ENCODE assay signal across 1 cellular context in the genomic region with DNA sequence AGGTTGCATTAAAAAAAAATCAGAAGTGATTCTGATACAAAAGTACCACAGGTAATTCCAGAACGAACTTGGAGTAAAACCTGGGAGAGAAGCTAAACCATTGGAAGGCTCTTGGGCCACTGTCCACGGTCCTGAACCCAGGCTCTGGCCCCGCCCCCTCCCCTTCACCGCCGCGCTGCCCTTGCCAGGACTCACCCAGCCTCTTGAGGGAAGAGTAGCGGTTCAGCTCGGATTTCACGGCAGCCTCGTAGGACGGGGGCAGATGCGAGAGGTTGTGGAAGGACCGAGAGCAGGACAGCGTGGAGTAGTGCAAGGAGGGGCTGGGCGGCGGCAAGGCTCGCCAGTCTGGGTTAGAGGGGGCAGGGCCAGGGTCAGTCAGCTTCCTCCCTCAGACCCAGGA.
TF ChIP-seq lines count a peak whose summit lies in the region.

No MANE protein-coding gene starts in this region.

TF ChIP-seq in HepG2, 621 proteins besides CTCF, POLR2A, EP300 and RAD21 (continued from another document and continues in another):
- TF ChIP-seq, protein P1, sequence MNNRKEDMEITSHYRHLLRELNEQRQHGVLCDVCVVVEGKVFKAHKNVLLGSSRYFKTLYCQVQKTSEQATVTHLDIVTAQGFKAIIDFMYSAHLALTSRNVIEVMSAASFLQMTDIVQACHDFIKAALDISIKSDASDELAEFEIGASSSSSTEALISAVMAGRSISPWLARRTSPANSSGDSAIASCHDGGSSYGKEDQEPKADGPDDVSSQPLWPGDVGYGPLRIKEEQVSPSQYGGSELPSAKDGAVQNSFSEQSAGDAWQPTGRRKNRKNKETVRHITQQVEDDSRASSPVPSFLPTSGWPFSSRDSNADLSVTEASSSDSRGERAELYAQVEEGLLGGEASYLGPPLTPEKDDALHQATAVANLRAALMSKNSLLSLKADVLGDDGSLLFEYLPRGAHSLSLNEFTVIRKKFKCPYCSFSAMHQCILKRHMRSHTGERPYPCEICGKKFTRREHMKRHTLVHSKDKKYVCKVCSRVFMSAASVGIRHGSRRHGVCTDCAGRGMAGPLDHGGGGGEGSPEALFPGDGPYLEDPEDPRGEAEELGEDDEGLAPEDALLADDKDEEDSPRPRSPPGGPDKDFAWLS (CRISPR knock-in tag; IDR thresholded peaks at IDR 0.05; ENCODE audit: borderline replicate concordance): no peak
- TF ChIP-seq ASH2L (IDR thresholded peaks at IDR 0.05; ENCODE audit: insufficient read length, low read depth, low read length) (no peak), RFX1 (IDR thresholded peaks at IDR 0.05) (no peak), ZNF20 (CRISPR knock-in tag; IDR thresholded peaks at IDR 0.05) (no peak), ZNF468 (CRISPR knock-in tag; IDR thresholded peaks at IDR 0.05) (no peak), CREB1 (IDR thresholded peaks at IDR 0.05) (no peak), CREB1 (CRISPR knock-in tag; IDR thresholded peaks at IDR 0.05) (no peak), ZNF12 (CRISPR knock-in tag; IDR thresholded peaks at IDR 0.05) (peak; percentile 75; the same call in 1 of the 2 replicates), ZSCAN20 (CRISPR knock-in tag; IDR thresholded peaks at IDR 0.05; ENCODE audit: borderline replicate concordance) (no peak), RBAK (CRISPR knock-in tag; IDR thresholded peaks at IDR 0.05) (no peak), NFYC (CRISPR knock-in tag; IDR thresholded peaks at IDR 0.05) (0 out of 2 replicates have a peak, but pooled peaks have one; percentile 17), BRCA1 (CRISPR knock-in tag; IDR thresholded peaks at IDR 0.05) (no peak), MATR3 (CRISPR knock-in tag; IDR thresholded peaks at IDR 0.05) (no peak), RAD51 (IDR thresholded peaks at IDR 0.05; ENCODE audit: borderline replicate concordance) (no peak), NFATC3 (CRISPR knock-in tag; IDR thresholded peaks at IDR 0.05) (no peak), ARNT2 (CRISPR knock-in tag; IDR thresholded peaks at IDR 0.05; ENCODE audit: low read depth) (peak; percentile 71; the same call in 1 of the 2 replicates), ZNF629 (CRISPR knock-in tag; conservative IDR thresholded peaks at IDR 0.05) (no peak), ADNP (CRISPR knock-in tag; IDR thresholded peaks at IDR 0.05) (no peak), SIX1 (CRISPR knock-in tag; IDR thresholded peaks at IDR 0.05; ENCODE audit: borderline replicate concordance) (0 out of 2 replicates have a peak, but pooled peaks have one; percentile 22), NONO (IDR thresholded peaks at IDR 0.05) (no peak), NONO (CRISPR knock-in tag; conservative IDR thresholded peaks at IDR 0.05) (no peak), GATA4 (IDR thresholded peaks at IDR 0.05; ENCODE audit: borderline replicate concordance, low read depth) (no peak), ISL2 (CRISPR knock-in tag; IDR thresholded peaks at IDR 0.05) (peak; percentile 48; the same call in 1 of the 2 replicates), ZNF777 (CRISPR knock-in tag; IDR thresholded peaks at IDR 0.05) (no peak)
- TF ChIP-seq, protein P2, sequence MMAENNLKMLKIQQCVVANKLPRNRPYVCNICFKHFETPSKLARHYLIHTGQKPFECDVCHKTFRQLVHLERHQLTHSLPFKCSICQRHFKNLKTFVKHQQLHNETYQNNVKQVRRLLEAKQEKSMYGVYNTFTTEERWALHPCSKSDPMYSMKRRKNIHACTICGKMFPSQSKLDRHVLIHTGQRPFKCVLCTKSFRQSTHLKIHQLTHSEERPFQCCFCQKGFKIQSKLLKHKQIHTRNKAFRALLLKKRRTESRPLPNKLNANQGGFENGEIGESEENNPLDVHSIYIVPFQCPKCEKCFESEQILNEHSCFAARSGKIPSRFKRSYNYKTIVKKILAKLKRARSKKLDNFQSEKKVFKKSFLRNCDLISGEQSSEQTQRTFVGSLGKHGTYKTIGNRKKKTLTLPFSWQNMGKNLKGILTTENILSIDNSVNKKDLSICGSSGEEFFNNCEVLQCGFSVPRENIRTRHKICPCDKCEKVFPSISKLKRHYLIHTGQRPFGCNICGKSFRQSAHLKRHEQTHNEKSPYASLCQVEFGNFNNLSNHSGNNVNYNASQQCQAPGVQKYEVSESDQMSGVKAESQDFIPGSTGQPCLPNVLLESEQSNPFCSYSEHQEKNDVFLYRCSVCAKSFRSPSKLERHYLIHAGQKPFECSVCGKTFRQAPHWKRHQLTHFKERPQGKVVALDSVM (CRISPR knock-in tag; IDR thresholded peaks at IDR 0.05): no peak
- TF ChIP-seq, protein P3, sequence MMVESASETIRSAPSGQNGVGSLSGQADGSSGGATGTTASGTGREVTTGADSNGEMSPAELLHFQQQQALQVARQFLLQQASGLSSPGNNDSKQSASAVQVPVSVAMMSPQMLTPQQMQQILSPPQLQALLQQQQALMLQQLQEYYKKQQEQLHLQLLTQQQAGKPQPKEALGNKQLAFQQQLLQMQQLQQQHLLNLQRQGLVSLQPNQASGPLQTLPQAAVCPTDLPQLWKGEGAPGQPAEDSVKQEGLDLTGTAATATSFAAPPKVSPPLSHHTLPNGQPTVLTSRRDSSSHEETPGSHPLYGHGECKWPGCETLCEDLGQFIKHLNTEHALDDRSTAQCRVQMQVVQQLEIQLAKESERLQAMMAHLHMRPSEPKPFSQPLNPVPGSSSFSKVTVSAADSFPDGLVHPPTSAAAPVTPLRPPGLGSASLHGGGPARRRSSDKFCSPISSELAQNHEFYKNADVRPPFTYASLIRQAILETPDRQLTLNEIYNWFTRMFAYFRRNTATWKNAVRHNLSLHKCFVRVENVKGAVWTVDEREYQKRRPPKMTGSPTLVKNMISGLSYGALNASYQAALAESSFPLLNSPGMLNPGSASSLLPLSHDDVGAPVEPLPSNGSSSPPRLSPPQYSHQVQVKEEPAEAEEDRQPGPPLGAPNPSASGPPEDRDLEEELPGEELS (CRISPR knock-in tag; IDR thresholded peaks at IDR 0.05): no peak
- TF ChIP-seq, protein P4, sequence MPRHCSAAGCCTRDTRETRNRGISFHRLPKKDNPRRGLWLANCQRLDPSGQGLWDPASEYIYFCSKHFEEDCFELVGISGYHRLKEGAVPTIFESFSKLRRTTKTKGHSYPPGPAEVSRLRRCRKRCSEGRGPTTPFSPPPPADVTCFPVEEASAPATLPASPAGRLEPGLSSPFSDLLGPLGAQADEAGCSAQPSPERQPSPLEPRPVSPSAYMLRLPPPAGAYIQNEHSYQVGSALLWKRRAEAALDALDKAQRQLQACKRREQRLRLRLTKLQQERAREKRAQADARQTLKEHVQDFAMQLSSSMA (CRISPR knock-in tag; IDR thresholded peaks at IDR 0.05): no peak
- TF ChIP-seq, protein P5, sequence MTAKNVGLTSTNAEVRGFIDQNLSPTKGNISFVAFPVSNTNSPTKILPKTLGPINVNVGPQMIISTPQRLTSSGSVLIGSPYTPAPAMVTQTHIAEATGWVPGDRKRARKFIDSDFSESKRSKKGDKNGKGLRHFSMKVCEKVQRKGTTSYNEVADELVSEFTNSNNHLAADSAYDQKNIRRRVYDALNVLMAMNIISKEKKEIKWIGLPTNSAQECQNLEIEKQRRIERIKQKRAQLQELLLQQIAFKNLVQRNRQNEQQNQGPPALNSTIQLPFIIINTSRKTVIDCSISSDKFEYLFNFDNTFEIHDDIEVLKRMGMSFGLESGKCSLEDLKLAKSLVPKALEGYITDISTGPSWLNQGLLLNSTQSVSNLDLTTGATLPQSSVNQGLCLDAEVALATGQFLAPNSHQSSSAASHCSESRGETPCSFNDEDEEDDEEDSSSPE (CRISPR knock-in tag; IDR thresholded peaks at IDR 0.05): no peak
- TF ChIP-seq, protein P6, sequence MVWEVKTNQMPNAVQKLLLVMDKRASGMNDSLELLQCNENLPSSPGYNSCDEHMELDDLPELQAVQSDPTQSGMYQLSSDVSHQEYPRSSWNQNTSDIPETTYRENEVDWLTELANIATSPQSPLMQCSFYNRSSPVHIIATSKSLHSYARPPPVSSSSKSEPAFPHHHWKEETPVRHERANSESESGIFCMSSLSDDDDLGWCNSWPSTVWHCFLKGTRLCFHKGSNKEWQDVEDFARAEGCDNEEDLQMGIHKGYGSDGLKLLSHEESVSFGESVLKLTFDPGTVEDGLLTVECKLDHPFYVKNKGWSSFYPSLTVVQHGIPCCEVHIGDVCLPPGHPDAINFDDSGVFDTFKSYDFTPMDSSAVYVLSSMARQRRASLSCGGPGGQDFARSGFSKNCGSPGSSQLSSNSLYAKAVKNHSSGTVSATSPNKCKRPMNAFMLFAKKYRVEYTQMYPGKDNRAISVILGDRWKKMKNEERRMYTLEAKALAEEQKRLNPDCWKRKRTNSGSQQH (CRISPR knock-in tag; IDR thresholded peaks at IDR 0.05; ENCODE audit: low read depth): peak; percentile 83; the same call in 1 of the 2 replicates
- TF ChIP-seq, protein P7, sequence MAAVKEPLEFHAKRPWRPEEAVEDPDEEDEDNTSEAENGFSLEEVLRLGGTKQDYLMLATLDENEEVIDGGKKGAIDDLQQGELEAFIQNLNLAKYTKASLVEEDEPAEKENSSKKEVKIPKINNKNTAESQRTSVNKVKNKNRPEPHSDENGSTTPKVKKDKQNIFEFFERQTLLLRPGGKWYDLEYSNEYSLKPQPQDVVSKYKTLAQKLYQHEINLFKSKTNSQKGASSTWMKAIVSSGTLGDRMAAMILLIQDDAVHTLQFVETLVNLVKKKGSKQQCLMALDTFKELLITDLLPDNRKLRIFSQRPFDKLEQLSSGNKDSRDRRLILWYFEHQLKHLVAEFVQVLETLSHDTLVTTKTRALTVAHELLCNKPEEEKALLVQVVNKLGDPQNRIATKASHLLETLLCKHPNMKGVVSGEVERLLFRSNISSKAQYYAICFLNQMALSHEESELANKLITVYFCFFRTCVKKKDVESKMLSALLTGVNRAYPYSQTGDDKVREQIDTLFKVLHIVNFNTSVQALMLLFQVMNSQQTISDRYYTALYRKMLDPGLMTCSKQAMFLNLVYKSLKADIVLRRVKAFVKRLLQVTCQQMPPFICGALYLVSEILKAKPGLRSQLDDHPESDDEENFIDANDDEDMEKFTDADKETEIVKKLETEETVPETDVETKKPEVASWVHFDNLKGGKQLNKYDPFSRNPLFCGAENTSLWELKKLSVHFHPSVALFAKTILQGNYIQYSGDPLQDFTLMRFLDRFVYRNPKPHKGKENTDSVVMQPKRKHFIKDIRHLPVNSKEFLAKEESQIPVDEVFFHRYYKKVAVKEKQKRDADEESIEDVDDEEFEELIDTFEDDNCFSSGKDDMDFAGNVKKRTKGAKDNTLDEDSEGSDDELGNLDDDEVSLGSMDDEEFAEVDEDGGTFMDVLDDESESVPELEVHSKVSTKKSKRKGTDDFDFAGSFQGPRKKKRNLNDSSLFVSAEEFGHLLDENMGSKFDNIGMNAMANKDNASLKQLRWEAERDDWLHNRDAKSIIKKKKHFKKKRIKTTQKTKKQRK (IDR thresholded peaks at IDR 0.05; ENCODE audit: low read length): no peak
- TF ChIP-seq, protein P8, sequence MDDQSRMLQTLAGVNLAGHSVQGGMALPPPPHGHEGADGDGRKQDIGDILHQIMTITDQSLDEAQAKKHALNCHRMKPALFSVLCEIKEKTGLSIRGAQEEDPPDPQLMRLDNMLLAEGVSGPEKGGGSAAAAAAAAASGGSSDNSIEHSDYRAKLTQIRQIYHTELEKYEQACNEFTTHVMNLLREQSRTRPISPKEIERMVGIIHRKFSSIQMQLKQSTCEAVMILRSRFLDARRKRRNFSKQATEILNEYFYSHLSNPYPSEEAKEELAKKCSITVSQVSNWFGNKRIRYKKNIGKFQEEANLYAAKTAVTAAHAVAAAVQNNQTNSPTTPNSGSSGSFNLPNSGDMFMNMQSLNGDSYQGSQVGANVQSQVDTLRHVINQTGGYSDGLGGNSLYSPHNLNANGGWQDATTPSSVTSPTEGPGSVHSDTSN (CRISPR knock-in tag; IDR thresholded peaks at IDR 0.05; ENCODE audit: borderline replicate concordance): no peak
- TF ChIP-seq, protein P9, sequence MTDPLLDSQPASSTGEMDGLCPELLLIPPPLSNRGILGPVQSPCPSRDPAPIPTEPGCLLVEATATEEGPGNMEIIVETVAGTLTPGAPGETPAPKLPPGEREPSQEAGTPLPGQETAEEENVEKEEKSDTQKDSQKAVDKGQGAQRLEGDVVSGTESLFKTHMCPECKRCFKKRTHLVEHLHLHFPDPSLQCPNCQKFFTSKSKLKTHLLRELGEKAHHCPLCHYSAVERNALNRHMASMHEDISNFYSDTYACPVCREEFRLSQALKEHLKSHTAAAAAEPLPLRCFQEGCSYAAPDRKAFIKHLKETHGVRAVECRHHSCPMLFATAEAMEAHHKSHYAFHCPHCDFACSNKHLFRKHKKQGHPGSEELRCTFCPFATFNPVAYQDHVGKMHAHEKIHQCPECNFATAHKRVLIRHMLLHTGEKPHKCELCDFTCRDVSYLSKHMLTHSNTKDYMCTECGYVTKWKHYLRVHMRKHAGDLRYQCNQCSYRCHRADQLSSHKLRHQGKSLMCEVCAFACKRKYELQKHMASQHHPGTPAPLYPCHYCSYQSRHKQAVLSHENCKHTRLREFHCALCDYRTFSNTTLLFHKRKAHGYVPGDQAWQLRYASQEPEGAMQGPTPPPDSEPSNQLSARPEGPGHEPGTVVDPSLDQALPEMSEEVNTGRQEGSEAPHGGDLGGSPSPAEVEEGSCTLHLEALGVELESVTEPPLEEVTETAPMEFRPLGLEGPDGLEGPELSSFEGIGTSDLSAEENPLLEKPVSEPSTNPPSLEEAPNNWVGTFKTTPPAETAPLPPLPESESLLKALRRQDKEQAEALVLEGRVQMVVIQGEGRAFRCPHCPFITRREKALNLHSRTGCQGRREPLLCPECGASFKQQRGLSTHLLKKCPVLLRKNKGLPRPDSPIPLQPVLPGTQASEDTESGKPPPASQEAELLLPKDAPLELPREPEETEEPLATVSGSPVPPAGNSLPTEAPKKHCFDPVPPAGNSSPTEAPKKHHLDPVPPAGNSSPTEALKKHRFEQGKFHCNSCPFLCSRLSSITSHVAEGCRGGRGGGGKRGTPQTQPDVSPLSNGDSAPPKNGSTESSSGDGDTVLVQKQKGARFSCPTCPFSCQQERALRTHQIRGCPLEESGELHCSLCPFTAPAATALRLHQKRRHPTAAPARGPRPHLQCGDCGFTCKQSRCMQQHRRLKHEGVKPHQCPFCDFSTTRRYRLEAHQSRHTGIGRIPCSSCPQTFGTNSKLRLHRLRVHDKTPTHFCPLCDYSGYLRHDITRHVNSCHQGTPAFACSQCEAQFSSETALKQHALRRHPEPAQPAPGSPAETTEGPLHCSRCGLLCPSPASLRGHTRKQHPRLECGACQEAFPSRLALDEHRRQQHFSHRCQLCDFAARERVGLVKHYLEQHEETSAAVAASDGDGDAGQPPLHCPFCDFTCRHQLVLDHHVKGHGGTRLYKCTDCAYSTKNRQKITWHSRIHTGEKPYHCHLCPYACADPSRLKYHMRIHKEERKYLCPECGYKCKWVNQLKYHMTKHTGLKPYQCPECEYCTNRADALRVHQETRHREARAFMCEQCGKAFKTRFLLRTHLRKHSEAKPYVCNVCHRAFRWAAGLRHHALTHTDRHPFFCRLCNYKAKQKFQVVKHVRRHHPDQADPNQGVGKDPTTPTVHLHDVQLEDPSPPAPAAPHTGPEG (CRISPR knock-in tag; IDR thresholded peaks at IDR 0.05): no peak
